ENCODE assay signal across 26 cellular contexts in the genomic region with DNA sequence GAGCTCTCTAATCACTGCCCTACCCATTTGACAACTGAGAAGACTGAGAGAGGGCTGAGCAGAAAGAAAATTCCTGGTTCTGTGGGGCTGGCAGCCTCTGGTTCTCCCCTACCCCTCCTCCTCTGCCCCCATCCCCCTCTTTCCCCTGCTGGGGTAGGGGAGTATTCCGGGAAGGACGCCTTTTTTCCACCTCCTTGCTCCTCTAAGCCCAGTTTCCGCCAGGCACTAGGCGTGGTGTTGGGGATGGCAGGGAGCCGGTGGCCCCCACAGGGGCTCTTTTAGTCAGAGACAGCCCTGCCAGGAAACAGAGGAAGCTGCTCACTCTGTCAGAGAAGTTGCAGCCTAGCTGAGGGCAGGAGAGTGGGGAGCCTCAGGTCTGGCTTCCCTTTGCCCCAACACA. TPM values are rescaled to one million over a fixed set of nuclear protein-coding genes. Genes with fewer than 3 reads are reported as not detected.
DNase-seq lines count a peak whose midpoint lies in the region; TF ChIP-seq lines count a peak whose summit lies in the region.
"Had no signal": no experiment of that assay in that cellular context is flagged by ENCODE, and none has a peak within 500 bp of the region (broad histone marks: within the 10 kb centered on the region; RNA-seq: fewer than 3 reads in every experiment).

No MANE protein-coding gene starts in this region.

- no peak for TF ChIP-seq CTCF in fibroblast of mammary gland (conservative IDR thresholded peaks at IDR 0.05; ENCODE audit: control insufficient read depth, insufficient read depth, low read depth, low read length)

- DNase-seq in EH (ENCODE audit: low read depth) (peak; percentile 40), MG63 (peak; percentile 90), fibroblast of mammary gland (ENCODE audit: low read depth) (peak; percentile 16), posterior vena cava (ENCODE audit: low spot score) (peak; percentile 89), mucosa of gallbladder (ENCODE audit: low spot score) (no peak), ecto neural progenitor cell (ENCODE audit: low spot score) (no peak), cerebellum (ENCODE audit: low spot score) (no peak)
- DNase-seq: activated CD4-positive, CD25-positive, alpha-beta regulatory T cell treated with anti-CD3 and anti-CD28 coated beads, Interleukin-2, amount 50 U/mL, for 72 hours; activated CD8-positive, alpha-beta T cell treated with anti-CD3 and anti-CD28 coated beads, Interleukin-2, amount 10 ng/mL, durations not matched to agents 7 days and 5 days; activated T-cell treated with anti-CD3 and anti-CD28 coated beads for 4 hours; CD4-positive, alpha-beta memory T cell; DMS 273 treated with DMSO at 0.1 percent for 48 hours; effector CD4-positive, alpha-beta T cell; foreskin keratinocyte; NCI-H1105; NCI-H1930; NCI-H526 treated with DMSO at 0.1 percent for 48 hours; nucleus accumbens; stimulated activated naive CD4-positive, alpha-beta T cell treated with Interleukin-2 at 50 U/mL for 16 hours; testis; uterus had no signal

- H3K9me3 ChIP-seq in MG63 = no peaks in the 10 kb centered on the region
- H3K9me3 ChIP-seq: ascending aorta, HAP-1, testis, uterus had no signal

- peaks cover 9% of the 10 kb centered on the region for H3K36me3 ChIP-seq in MG63
- H3K36me3 ChIP-seq: ascending aorta, HAP-1, uterus had no signal

- intact Hi-C loops in posterior vena cava (cut with DNase I) = no loop called here

- H3K4me3 ChIP-seq in MG63 (peak overlapping the region; percentile 47), fibroblast of mammary gland (ENCODE audit: control insufficient read depth, low read depth, low read length) (no peak overlapping the region)
- H3K4me3 ChIP-seq: ascending aorta, HAP-1, hepatocyte, SK-N-MC, testis, uterus had no signal

- H3K27me3 ChIP-seq in MG63 = no peaks in the 10 kb centered on the region
- H3K27me3 ChIP-seq: ascending aorta, foreskin keratinocyte, hepatocyte, testis, uterus had no signal

RNA-seq across cellular contexts. Expression of a gene that starts 15.6 kb away (rescaled TPM):
- 4.7 and 10.9 TPM in 2 replicates for total RNA-seq in MG63 (2014; rRNA removed; shearing (Covaris generic); ENCODE audit: low replicate concordance)
- total RNA-seq in posterior vena cava (10 to 100 TPM; 88.6 to 99.1 TPM), mucosa of gallbladder (69.2 TPM), cerebellum (33.0 TPM)

RNA-seq across cellular contexts. Expression of a gene that starts 20.3 kb away (rescaled TPM):
- total RNA-seq in MG63 (2014; rRNA removed; shearing (Covaris generic); ENCODE audit: low replicate concordance) = 6.7 and 23.4 TPM in 2 replicates
- total RNA-seq in posterior vena cava (1 to 10 TPM; 2.5 to 4.9 TPM), mucosa of gallbladder (2.9 TPM), cerebellum (0.27 TPM)
- total RNA-seq: activated CD8-positive, alpha-beta T cell treated with anti-CD3 and anti-CD28 coated beads, Interleukin-2, amount 10 ng/mL, durations not matched to agents 7 days and 5 days; activated naive CD4-positive, alpha-beta T cell treated with anti-CD3 and anti-CD28 coated beads, Interleukin-2, amount 50 U/mL, for 72 hours; foreskin keratinocyte had no signal

Comparison
In these comparisons a context has a peak if more than half of its experiments do, and no peak if none do; other contexts are left out.
1. DNase-seq: peak in EH (single experiment), MG63 (single experiment), fibroblast of mammary gland (single experiment) and posterior vena cava (single experiment); none in mucosa of gallbladder (single experiment), ecto neural progenitor cell (single experiment) and cerebellum (single experiment).